ENCODE assay signal across 1 cellular context in the genomic region with DNA sequence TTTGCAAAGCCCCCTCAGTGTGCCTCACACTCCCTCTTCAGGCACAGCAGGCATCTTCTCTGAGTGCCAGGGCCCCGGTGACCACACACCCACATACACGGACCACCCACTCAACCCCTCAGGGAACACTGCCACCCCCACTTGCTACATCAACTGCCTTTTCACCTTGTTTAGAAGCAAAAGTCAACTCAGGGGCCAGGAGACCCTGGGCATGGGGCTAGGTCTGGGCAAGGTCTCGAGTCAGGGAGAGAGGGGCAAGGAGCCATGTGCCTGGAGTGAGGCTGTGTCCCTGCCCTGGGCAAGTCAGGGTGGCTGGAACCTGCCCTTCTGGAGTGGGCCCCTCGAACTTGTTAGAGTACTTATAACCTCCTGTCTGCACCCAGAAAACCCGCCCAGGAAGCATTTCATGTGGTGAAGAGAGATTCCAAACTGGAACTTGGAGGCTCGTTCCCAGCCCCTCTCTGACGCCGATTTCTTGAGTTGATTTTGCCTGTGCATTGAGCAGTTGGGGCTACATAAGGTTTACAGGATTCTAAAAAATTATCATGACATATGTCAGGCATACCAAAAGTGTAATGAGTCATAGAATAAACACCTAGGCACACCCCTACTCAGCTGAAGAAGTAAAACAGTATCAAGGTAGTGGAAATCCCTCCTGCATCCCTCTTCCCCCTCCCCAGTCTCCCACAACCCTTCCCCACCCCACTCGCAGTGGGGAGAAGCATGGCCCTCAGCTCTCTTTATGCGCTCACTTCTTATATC.
TF ChIP-seq lines count a peak whose summit lies in the region.

No MANE protein-coding gene starts in this region.

TF ChIP-seq in IMR-90, 13 proteins besides CTCF, POLR2A, EP300 and RAD21:
- TF ChIP-seq RFX5 (IDR thresholded peaks at IDR 0.05; ENCODE audit: low read depth, low read length) = no peak
- no peak for TF ChIP-seq NFE2L2 (IDR thresholded peaks at IDR 0.05; ENCODE audit: low read depth, low read length)
- no peak for TF ChIP-seq RCOR1 (IDR thresholded peaks at IDR 0.05; ENCODE audit: insufficient replicate concordance, low read length)
